In the genomic region with DNA sequence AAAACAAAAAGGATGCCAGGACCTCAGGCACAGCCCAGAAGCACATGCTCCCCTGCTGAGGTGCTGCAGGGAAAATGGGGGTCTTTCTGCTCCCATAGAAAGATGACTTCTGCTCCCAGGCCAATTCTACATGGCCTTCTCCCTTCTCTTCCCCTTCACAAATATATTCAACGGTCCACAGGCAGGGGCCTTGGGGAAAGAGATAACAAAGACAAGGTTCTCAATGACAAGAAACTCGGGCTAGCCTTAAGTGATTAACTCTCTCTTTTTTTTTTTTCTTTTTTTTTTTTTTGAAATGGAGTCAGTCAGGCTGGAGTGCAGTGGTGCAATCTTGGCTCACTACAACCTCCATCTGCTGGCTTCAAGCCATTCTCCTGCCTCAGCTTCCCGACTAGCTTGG, we compare ENCODE assay signal across 8 cellular contexts.
"Had no signal": no experiment of that assay in that cellular context is flagged by ENCODE, and none has a peak within 500 bp of the region (broad histone marks: within the 10 kb centered on the region; RNA-seq: fewer than 3 reads in every experiment).

No MANE protein-coding gene starts in this region.

- H3K27ac Mint-ChIP-seq: H9 had no signal

- H3K4me3 ChIP-seq: GM23248 had no signal

- H3K9ac ChIP-seq: GM23248 had no signal

- H2AFZ ChIP-seq: GM23248 had no signal

- DNase-seq: GM23248, GOT3, H9, HCEC 1CT, IMR-90, KG1 had no signal

- FAIRE-seq: H54, HTR-8/SVneo had no signal

- H3K27ac ChIP-seq: GM23248 had no signal

- H3K4me3 Mint-ChIP-seq: H9 had no signal
